Comparison of ENCODE assay signal across 18 cellular contexts in genomic region chr3:102106421-102107097, GRCh38.
A peak's percentile ranks its signal among the peaks of the same experiment; 100 is the strongest.
DNase-seq lines count a peak whose midpoint lies in the region; ATAC-seq, FAIRE-seq and TF ChIP-seq lines count a peak whose summit lies in the region.
"Had no signal": no experiment of that assay in that cellular context is flagged by ENCODE, and none has a peak within 500 bp of the region (broad histone marks: within the 10 kb centered on the region; RNA-seq: fewer than 3 reads in every experiment).

No MANE protein-coding gene starts in this region.

- ATAC-seq in T-cell (replicated peaks in 1 of 4) (peak; percentile 88 to 97 (median 95)), GM18870 (IDR thresholded peaks at IDR 0.05; ENCODE audit: unreplicated experiment) (no peak), GM21717 (IDR thresholded peaks at IDR 0.05; ENCODE audit: unreplicated experiment) (no peak)
- peak; percentile 100 for ATAC-seq in stimulated activated naive CD8-positive, alpha-beta T cell treated with anti-CD3 and anti-CD28 coated beads, Interleukin-15, Interleukin-2, amounts not matched to agents 100 U/mL and 50 U/mL, for 24 hours

- dilution Hi-C loops in endothelial cell of umbilical vein (cut with MboI; ENCODE audit: extremely low pct_ligation_motif_present, low sequenced_read_pairs): no loop called here

- POLR2A ChIA-PET in T-cell (lab: Charles Lee) (interaction anchor here in 1 of 2 donors (0.6 kb wide), 1 partner anchor 337 kb away, joined by 6 read pairs; no protein-coding TSS in a partner anchor), endothelial cell of umbilical vein (lab: Charles Lee) (no interaction called here)

- peak; percentile 38 for DNase-seq in activated naive CD4-positive, alpha-beta T cell treated with anti-CD3 and anti-CD28 coated beads, Interleukin-2, amount 50 U/mL, for 16 hours
- DNase-seq in activated naive CD4-positive, alpha-beta T cell treated with anti-CD3 and anti-CD28 coated beads, Interleukin-2, amount 10 ng/mL, durations not matched to agents 7 days and 5 days: no peak
- DNase-seq in T-cell: peak in 3 of 34 experiments; percentile 3 to 24 (median 7)
- peak; percentile 72 for DNase-seq in endothelial cell of umbilical vein (ENCODE audit: low read depth, low spot score)
- DNase-seq in stimulated activated naive CD8-positive, alpha-beta T cell treated with anti-CD3 and anti-CD28 coated beads, Interleukin-15, Interleukin-2, amounts not matched to agents 100 U/mL and 50 U/mL, for 24 hours: peak; percentile 28
- no peak for DNase-seq in HuH-7 (ENCODE audit: low spot score)
- DNase-seq: activated effector memory CD4-positive, alpha-beta T cell treated with Interleukin-2 at 50 U/mL for 16 hours; colonic mucosa; GOT3; MG63; NK-92 treated with Interleukin-12 subunit alpha and Interleukin-12 subunit beta, amount 100 ng/mL, for 24 hours; ovary; stimulated activated CD4-positive, alpha-beta T cell treated with anti-CD3 and anti-CD28 coated beads, Interleukin-12 subunit alpha, Interleukin-12 subunit beta, amount 100 ng/mL, for 4 hours had no signal

- H3K27ac Mint-ChIP-seq in activated naive CD4-positive, alpha-beta T cell treated with anti-CD3 and anti-CD28 coated beads, Interleukin-2, amount 10 ng/mL, durations not matched to agents 7 days and 5 days: no peak overlapping the region
- H3K27ac Mint-ChIP-seq in T-cell: peak overlapping the region; percentile 41 to 62
- H3K27ac Mint-ChIP-seq: mesothelial cell of epicardium had no signal

- no peaks in the 10 kb centered on the region for H3K27me3 ChIP-seq in endothelial cell of umbilical vein (ENCODE audit: control insufficient read depth in 2 of 2, insufficient read depth in 2 of 2, low read length in 2 of 2)
- H3K27me3 ChIP-seq: colonic mucosa, MG63, ovary, vagina had no signal

- no peak overlapping the region for H3K4me3 Mint-ChIP-seq in activated naive CD4-positive, alpha-beta T cell treated with anti-CD3 and anti-CD28 coated beads, Interleukin-2, amount 10 ng/mL, durations not matched to agents 7 days and 5 days
- peak overlapping the region; percentile 0 to 39 (median 15) for H3K4me3 Mint-ChIP-seq in T-cell
- H3K4me3 Mint-ChIP-seq: mesothelial cell of epicardium had no signal

- no peaks in the 10 kb centered on the region for H4K20me1 ChIP-seq in endothelial cell of umbilical vein (replicated peaks; ENCODE audit: control insufficient read depth, extremely low read depth, insufficient read depth, low read length)

- H2AFZ ChIP-seq in endothelial cell of umbilical vein (ENCODE audit: low read depth, low read length): no peak overlapping the region

- peaks cover 11% of the 10 kb centered on the region for H3K4me1 Mint-ChIP-seq in activated naive CD4-positive, alpha-beta T cell treated with anti-CD3 and anti-CD28 coated beads, Interleukin-2, amount 10 ng/mL, durations not matched to agents 7 days and 5 days
- peaks cover 16 to 44% (median 26%) of the 10 kb centered on the region in 3 donors for H3K4me1 Mint-ChIP-seq in T-cell

- H3K4me3 ChIP-seq in endothelial cell of umbilical vein (replicated peaks in 1 of 3; ENCODE audit: insufficient read depth in 1 of 3, low read depth in 1 of 3, low read length in 3 of 3): no peak overlapping the region
- H3K4me3 ChIP-seq: colonic mucosa, MG63, ovary, vagina had no signal

- no peaks in the 10 kb centered on the region for H3K79me2 ChIP-seq in endothelial cell of umbilical vein (ENCODE audit: control insufficient read depth, insufficient read depth, low read length)

- no peak for TF ChIP-seq POLR2A in endothelial cell of umbilical vein (IDR thresholded peaks at IDR 0.05; ENCODE audit: low read depth, low read length)

- no peaks in the 10 kb centered on the region for H3K36me3 ChIP-seq in endothelial cell of umbilical vein (ENCODE audit: control insufficient read depth in 2 of 2, extremely low read depth in 1 of 2, insufficient read depth in 2 of 2, low read length in 2 of 2)
- H3K36me3 ChIP-seq: colonic mucosa, MG63, ovary, vagina had no signal

- CTCF ChIA-PET in activated naive CD4-positive, alpha-beta T cell treated with anti-CD3 and anti-CD28 coated beads, Interleukin-2, amount 10 ng/mL, durations not matched to agents 7 days and 5 days (lab: Charles Lee): interaction anchor here (0.9 kb wide), 1 partner anchor 91 kb away, joined by 3 read pairs; no protein-coding TSS in a partner anchor
- CTCF ChIA-PET in T-cell (lab: Charles Lee) (no interaction called here), endothelial cell of umbilical vein (lab: Charles Lee) (interaction anchor here (1.0 kb wide), 1 partner anchor 119 kb away, joined by 6 read pairs; no protein-coding TSS in a partner anchor)

- H3K4me2 ChIP-seq in endothelial cell of umbilical vein (ENCODE audit: insufficient read depth, low read length): no peak overlapping the region

- H3K9me1 ChIP-seq in endothelial cell of umbilical vein (replicated peaks; ENCODE audit: control insufficient read depth, extremely low read depth, insufficient read depth, low read length): no peaks in the 10 kb centered on the region

- H3K4me1 ChIP-seq in endothelial cell of umbilical vein (ENCODE audit: control insufficient read depth, extremely low read depth, insufficient read depth, low read length): peaks cover 8% of the 10 kb centered on the region
- H3K4me1 ChIP-seq: colonic mucosa, vagina had no signal

- intact Hi-C loops in endothelial cell of umbilical vein (cut with micrococcal nuclease): loop anchor here (2.0 kb wide), 1 partner anchor 56 kb away; no protein-coding TSS in a partner anchor

- no TSS peak for BruUV-seq in endothelial cell of umbilical vein (replicated peaks; lab: Mats Ljungman, UMichigan)

- H3K36me3 Mint-ChIP-seq in activated naive CD4-positive, alpha-beta T cell treated with anti-CD3 and anti-CD28 coated beads, Interleukin-2, amount 10 ng/mL, durations not matched to agents 7 days and 5 days: peaks cover 2% of the 10 kb centered on the region
- H3K36me3 Mint-ChIP-seq in T-cell: peaks cover 4% of the 10 kb centered on the region

- peak overlapping the region; percentile 43 for H3K27ac ChIP-seq in endothelial cell of umbilical vein (ENCODE audit: insufficient read depth, low read depth, low read length)
- H3K27ac ChIP-seq: colonic mucosa, ovary, vagina had no signal

- H3K9me3 ChIP-seq in endothelial cell of umbilical vein (replicated peaks; ENCODE audit: control insufficient read depth, insufficient read depth, low read length): no peaks in the 10 kb centered on the region
- H3K9me3 ChIP-seq: colonic mucosa, ovary, vagina had no signal

- no peak for TF ChIP-seq CTCF in endothelial cell of umbilical vein (IDR thresholded peaks at IDR 0.05; ENCODE audit: extremely low read depth in 1 of 2, insufficient read depth in 1 of 2, low read depth in 1 of 2, low read length in 2 of 2)

- H3K27me3 Mint-ChIP-seq in activated naive CD4-positive, alpha-beta T cell treated with anti-CD3 and anti-CD28 coated beads, Interleukin-2, amount 10 ng/mL, durations not matched to agents 7 days and 5 days: peaks cover 3% of the 10 kb centered on the region
- H3K27me3 Mint-ChIP-seq in T-cell: no peaks in the 10 kb centered on the region

- H3K9ac ChIP-seq in endothelial cell of umbilical vein (replicated peaks; ENCODE audit: extremely low read depth, insufficient read depth, low read length): no peak overlapping the region

- peaks cover 10% of the 10 kb centered on the region for H3K9me3 Mint-ChIP-seq in activated naive CD4-positive, alpha-beta T cell treated with anti-CD3 and anti-CD28 coated beads, Interleukin-2, amount 10 ng/mL, durations not matched to agents 7 days and 5 days
- H3K9me3 Mint-ChIP-seq in T-cell: peaks cover 0 to 9% (median 7%) of the 10 kb centered on the region in 3 donors

- peak; percentile 82 for FAIRE-seq in endothelial cell of umbilical vein (lab: Jason Lieb, UNC)
- FAIRE-seq: GM12892 had no signal

TF ChIP-seq in endothelial cell of umbilical vein, 7 proteins besides CTCF, POLR2A, EP300 and RAD21:
- peak; percentile 37 for TF ChIP-seq GATA2 (IDR thresholded peaks at IDR 0.05; ENCODE audit: insufficient read depth, insufficient read length, low read depth, low read length)
- TF ChIP-seq FOS (IDR thresholded peaks at IDR 0.05; ENCODE audit: borderline replicate concordance, insufficient read depth, low read length): peak; percentile 71
- TF ChIP-seq MAX (IDR thresholded peaks at IDR 0.05; ENCODE audit: insufficient read depth, insufficient read length): no peak
- TF ChIP-seq JUN (IDR thresholded peaks at IDR 0.05; ENCODE audit: borderline replicate concordance, insufficient read depth, insufficient read length, low read depth): peak; percentile 84
- no peak for TF ChIP-seq MYC (IDR thresholded peaks at IDR 0.05; ENCODE audit: low read depth, low read length)
- TF ChIP-seq EZH2 (IDR thresholded peaks at IDR 0.05; ENCODE audit: borderline replicate concordance, low read depth, low read length, severe bottlenecking): no peak
- TF ChIP-seq POLR2AphosphoS5 (IDR thresholded peaks at IDR 0.05; ENCODE audit: insufficient read depth, low read depth, low read length): no peak

Comparison
In these comparisons a context has a peak if more than half of its experiments do, and no peak if none do; other contexts are left out.
1. DNase-seq: peak in activated naive CD4-positive, alpha-beta T cell treated with anti-CD3 and anti-CD28 coated beads, Interleukin-2, amount 50 U/mL, for 16 hours (single experiment), endothelial cell of umbilical vein (single experiment) and stimulated activated naive CD8-positive, alpha-beta T cell treated with anti-CD3 and anti-CD28 coated beads, Interleukin-15, Interleukin-2, amounts not matched to agents 100 U/mL and 50 U/mL, for 24 hours (single experiment); none in activated naive CD4-positive, alpha-beta T cell treated with anti-CD3 and anti-CD28 coated beads, Interleukin-2, amount 10 ng/mL, durations not matched to agents 7 days and 5 days (single experiment) and HuH-7 (single experiment).
2. ATAC-seq: peak in T-cell (4 of 4) and stimulated activated naive CD8-positive, alpha-beta T cell treated with anti-CD3 and anti-CD28 coated beads, Interleukin-15, Interleukin-2, amounts not matched to agents 100 U/mL and 50 U/mL, for 24 hours (single experiment); none in GM18870 (single experiment) and GM21717 (single experiment).
3. CTCF ChIA-PET loops: an anchor here in activated naive CD4-positive, alpha-beta T cell treated with anti-CD3 and anti-CD28 coated beads, Interleukin-2, amount 10 ng/mL, durations not matched to agents 7 days and 5 days (0.9 kb wide) and endothelial cell of umbilical vein (1.0 kb wide); none called in T-cell.